Comparison of ENCODE assay signal across 1 cellular context in the genomic region with DNA sequence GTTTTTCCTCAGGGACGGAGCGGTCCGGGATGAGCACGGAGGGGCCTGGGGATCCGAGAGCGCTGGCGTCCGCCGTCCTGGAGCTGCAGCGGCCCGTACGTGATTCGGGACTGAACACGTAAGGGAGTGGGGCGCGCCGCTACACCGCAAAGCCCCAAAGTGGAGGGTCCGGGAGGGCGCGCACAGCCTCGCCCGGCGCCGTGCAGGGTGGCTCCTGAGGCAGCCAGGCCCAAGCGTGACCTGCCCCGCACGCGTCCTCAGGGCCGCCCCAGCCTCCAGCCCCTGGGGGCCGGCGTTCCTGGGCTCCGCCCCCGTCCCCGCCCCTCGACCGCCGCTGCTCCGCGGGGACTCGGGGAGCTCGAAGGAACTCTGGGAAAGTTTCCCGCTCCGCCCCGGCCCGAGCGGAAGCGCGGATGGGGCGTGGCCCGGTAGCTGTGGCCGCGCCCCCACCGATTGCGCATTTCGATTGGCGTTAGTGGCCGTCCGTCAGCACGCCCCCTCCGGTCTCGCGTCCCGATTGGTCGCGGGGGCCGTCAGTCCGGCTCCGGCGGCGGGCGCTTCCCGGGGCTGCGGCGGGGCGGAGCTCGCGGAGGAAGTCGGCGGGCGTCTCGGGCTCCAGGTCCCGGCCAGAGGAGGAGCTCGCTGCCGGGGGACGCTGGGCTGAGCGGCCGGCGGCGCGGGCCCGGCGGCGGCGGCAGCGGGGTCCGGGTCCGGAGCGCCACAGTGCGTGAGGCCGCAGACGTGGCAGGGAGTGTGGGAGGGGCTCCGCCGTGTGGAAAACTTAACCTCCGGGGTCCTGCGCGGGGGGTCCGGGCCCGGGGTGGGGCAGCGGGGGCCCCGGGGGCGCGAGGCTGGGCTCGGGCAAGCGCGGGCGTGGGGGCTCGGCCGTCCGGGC.
TF ChIP-seq lines count a peak whose summit lies in the region.

ANKRD16 (minus strand) TSS at position 270 of the 895 bp plus-strand sequence. CDS start 539 bp downstream, outside the sequence.
FBH1 (plus strand) TSS at position 620 of the 895 bp plus-strand sequence; CDS start at position 723, 103 bp downstream.

TF ChIP-seq in HepG2, 621 proteins besides CTCF, POLR2A, EP300 and RAD21 (continued from another document and continues in another):
- TF ChIP-seq ZNF710 (CRISPR knock-in tag; IDR thresholded peaks at IDR 0.05; ENCODE audit: borderline replicate concordance) (no peak), ZXDC (CRISPR knock-in tag; IDR thresholded peaks at IDR 0.05) (peak; percentile 55; the same call in 1 of the 2 replicates), AKAP8 (CRISPR knock-in tag; IDR thresholded peaks at IDR 0.05) (no peak; the same call in 1 of the 2 replicates), IRF2 (CRISPR knock-in tag; IDR thresholded peaks at IDR 0.05) (no peak; the same call in 1 of the 2 replicates), BRD4 (CRISPR knock-in tag; IDR thresholded peaks at IDR 0.05) (peak; percentile 73), ADNP (CRISPR knock-in tag; IDR thresholded peaks at IDR 0.05) (no peak), SP2 (CRISPR knock-in tag; IDR thresholded peaks at IDR 0.05) (peak; percentile 99), MZF1 (CRISPR knock-in tag; IDR thresholded peaks at IDR 0.05; ENCODE audit: borderline replicate concordance) (no peak), ZNF878 (CRISPR knock-in tag; IDR thresholded peaks at IDR 0.05) (no peak), PHF21A (CRISPR knock-in tag; IDR thresholded peaks at IDR 0.05) (no peak), ZNF644 (CRISPR knock-in tag; IDR thresholded peaks at IDR 0.05; ENCODE audit: low read depth) (no peak), PHF20 (CRISPR knock-in tag; IDR thresholded peaks at IDR 0.05) (peak; percentile 69), ARNTL (CRISPR knock-in tag; IDR thresholded peaks at IDR 0.05) (peak; percentile 77), ZNF121 (CRISPR knock-in tag; IDR thresholded peaks at IDR 0.05) (peak; percentile 23; the same call in 1 of the 2 replicates), ZKSCAN8 (CRISPR knock-in tag; IDR thresholded peaks at IDR 0.05; ENCODE audit: borderline replicate concordance) (no peak), ZBTB14 (CRISPR knock-in tag; IDR thresholded peaks at IDR 0.05) (no peak), ZNF674 (CRISPR knock-in tag; IDR thresholded peaks at IDR 0.05; ENCODE audit: low read depth) (no peak), FOSL1 (CRISPR knock-in tag; IDR thresholded peaks at IDR 0.05; ENCODE audit: borderline replicate concordance) (0 out of 2 replicates have a peak, but pooled peaks have one; percentile 27), MAFG (CRISPR knock-in tag; IDR thresholded peaks at IDR 0.05) (no peak), ZFP91 (CRISPR knock-in tag; IDR thresholded peaks at IDR 0.05; ENCODE audit: borderline replicate concordance) (peak; percentile 69; the same call in 1 of the 2 replicates), MED13 (CRISPR knock-in tag; IDR thresholded peaks at IDR 0.05) (peak; percentile 84), DBP (CRISPR knock-in tag; IDR thresholded peaks at IDR 0.05; ENCODE audit: not compliant biosample characterization) (peak; percentile 53), ZKSCAN1 (IDR thresholded peaks at IDR 0.05; ENCODE audit: low read length) (no peak), ZNF792 (CRISPR knock-in tag; IDR thresholded peaks at IDR 0.05) (peak; percentile 64; the same call in 1 of the 2 replicates), ZNF292 (CRISPR knock-in tag; IDR thresholded peaks at IDR 0.05; ENCODE audit: borderline replicate concordance, low read depth) (no peak)
- TF ChIP-seq, protein P1, sequence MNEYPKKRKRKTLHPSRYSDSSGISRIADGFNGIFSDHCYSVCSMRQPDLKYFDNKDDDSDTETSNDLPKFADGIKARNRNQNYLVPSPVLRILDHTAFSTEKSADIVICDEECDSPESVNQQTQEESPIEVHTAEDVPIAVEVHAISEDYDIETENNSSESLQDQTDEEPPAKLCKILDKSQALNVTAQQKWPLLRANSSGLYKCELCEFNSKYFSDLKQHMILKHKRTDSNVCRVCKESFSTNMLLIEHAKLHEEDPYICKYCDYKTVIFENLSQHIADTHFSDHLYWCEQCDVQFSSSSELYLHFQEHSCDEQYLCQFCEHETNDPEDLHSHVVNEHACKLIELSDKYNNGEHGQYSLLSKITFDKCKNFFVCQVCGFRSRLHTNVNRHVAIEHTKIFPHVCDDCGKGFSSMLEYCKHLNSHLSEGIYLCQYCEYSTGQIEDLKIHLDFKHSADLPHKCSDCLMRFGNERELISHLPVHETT (CRISPR knock-in tag; conservative IDR thresholded peaks at IDR 0.05): peak; percentile 99
- TF ChIP-seq, protein P2, sequence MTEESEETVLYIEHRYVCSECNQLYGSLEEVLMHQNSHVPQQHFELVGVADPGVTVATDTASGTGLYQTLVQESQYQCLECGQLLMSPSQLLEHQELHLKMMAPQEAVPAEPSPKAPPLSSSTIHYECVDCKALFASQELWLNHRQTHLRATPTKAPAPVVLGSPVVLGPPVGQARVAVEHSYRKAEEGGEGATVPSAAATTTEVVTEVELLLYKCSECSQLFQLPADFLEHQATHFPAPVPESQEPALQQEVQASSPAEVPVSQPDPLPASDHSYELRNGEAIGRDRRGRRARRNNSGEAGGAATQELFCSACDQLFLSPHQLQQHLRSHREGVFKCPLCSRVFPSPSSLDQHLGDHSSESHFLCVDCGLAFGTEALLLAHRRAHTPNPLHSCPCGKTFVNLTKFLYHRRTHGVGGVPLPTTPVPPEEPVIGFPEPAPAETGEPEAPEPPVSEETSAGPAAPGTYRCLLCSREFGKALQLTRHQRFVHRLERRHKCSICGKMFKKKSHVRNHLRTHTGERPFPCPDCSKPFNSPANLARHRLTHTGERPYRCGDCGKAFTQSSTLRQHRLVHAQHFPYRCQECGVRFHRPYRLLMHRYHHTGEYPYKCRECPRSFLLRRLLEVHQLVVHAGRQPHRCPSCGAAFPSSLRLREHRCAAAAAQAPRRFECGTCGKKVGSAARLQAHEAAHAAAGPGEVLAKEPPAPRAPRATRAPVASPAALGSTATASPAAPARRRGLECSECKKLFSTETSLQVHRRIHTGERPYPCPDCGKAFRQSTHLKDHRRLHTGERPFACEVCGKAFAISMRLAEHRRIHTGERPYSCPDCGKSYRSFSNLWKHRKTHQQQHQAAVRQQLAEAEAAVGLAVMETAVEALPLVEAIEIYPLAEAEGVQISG (CRISPR knock-in tag; IDR thresholded peaks at IDR 0.05): peak; percentile 86
- TF ChIP-seq, protein P3, sequence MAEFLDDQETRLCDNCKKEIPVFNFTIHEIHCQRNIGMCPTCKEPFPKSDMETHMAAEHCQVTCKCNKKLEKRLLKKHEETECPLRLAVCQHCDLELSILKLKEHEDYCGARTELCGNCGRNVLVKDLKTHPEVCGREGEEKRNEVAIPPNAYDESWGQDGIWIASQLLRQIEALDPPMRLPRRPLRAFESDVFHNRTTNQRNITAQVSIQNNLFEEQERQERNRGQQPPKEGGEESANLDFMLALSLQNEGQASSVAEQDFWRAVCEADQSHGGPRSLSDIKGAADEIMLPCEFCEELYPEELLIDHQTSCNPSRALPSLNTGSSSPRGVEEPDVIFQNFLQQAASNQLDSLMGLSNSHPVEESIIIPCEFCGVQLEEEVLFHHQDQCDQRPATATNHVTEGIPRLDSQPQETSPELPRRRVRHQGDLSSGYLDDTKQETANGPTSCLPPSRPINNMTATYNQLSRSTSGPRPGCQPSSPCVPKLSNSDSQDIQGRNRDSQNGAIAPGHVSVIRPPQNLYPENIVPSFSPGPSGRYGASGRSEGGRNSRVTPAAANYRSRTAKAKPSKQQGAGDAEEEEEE (CRISPR knock-in tag; IDR thresholded peaks at IDR 0.05; ENCODE audit: borderline replicate concordance): no peak
- TF ChIP-seq, protein P4, sequence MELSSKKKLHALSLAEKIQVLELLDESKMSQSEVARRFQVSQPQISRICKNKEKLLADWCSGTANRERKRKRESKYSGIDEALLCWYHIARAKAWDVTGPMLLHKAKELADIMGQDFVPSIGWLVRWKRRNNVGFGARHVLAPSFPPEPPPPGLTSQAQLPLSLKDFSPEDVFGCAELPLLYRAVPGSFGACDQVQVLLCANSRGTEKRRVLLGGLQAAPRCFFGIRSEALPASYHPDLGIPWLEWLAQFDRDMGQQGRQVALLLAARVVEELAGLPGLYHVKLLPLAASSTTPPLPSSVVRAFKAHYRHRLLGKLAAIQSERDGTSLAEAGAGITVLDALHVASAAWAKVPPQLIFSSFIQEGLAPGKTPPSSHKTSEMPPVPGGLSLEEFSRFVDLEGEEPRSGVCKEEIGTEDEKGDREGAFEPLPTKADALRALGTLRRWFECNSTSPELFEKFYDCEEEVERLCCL (CRISPR knock-in tag; IDR thresholded peaks at IDR 0.05; ENCODE audit: borderline replicate concordance): no peak
- TF ChIP-seq, protein P5, sequence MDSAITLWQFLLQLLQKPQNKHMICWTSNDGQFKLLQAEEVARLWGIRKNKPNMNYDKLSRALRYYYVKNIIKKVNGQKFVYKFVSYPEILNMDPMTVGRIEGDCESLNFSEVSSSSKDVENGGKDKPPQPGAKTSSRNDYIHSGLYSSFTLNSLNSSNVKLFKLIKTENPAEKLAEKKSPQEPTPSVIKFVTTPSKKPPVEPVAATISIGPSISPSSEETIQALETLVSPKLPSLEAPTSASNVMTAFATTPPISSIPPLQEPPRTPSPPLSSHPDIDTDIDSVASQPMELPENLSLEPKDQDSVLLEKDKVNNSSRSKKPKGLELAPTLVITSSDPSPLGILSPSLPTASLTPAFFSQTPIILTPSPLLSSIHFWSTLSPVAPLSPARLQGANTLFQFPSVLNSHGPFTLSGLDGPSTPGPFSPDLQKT (CRISPR knock-in tag; IDR thresholded peaks at IDR 0.05; ENCODE audit: borderline replicate concordance): 0 out of 2 replicates have a peak, but pooled peaks have one; percentile 16
